8 cellular contexts compared by ENCODE assay signal in genomic region chr9:128921881-128922763, GRCh38. TPM values are rescaled to one million over a fixed set of nuclear protein-coding genes. Genes with fewer than 3 reads are reported as not detected.
DNase-seq lines count a peak whose midpoint lies in the region; ATAC-seq, FAIRE-seq and TF ChIP-seq lines count a peak whose summit lies in the region.

No MANE protein-coding gene starts in this region.

- H3K9me3 ChIP-seq in HCT116 (ENCODE audit: control insufficient read depth in 1 of 2, insufficient read depth in 1 of 2, low read depth in 1 of 2, low read length in 2 of 2) (no peaks in the 10 kb centered on the region), GM12878 (replicated peaks; ENCODE audit: control insufficient read depth, insufficient read depth, low read length) (no peaks in the 10 kb centered on the region)

- H3K4me2 ChIP-seq in HCT116 (ENCODE audit: low read length) (no peak overlapping the region), GM12878 (ENCODE audit: control insufficient read depth, insufficient read depth) (0 out of 2 replicates have a peak overlapping the region, but pooled peaks have one; percentile 13)

- no peak for DNase-seq in HCT116 (ENCODE audit: low read depth, low spot score)
- DNase-seq in GM12878 (ENCODE audit: low read depth, low spot score): no peak
- DNase-seq in iPS-NIHi11 (ENCODE audit: low spot score): peak; percentile 84
- DNase-seq in stimulated activated CD8-positive, alpha-beta memory T cell treated with anti-CD3 and anti-CD28 coated beads, Interleukin-4, amount 100 ng/mL, for 48 hours: peak; percentile 47
- DNase-seq in NCI-H345 (lab: John Stamatoyannopoulos, UW): no peak

- TF ChIP-seq EP300 in GM12878 (IDR thresholded peaks at IDR 0.05; ENCODE audit: borderline replicate concordance in 1 of 2, control insufficient read depth in 1 of 2, low read depth in 2 of 2, low read length in 2 of 2): no peak

- TF ChIP-seq RAD21 in HCT116 (IDR thresholded peaks at IDR 0.05; ENCODE audit: low read depth): no peak
- no peak for TF ChIP-seq RAD21 in GM12878 (IDR thresholded peaks at IDR 0.05; ENCODE audit: insufficient read depth, low read depth, low read length)

- POLR2A ChIA-PET in HCT116 (lab: Charles Lee) (no interaction called here), GM12878 (lab: Charles Lee) (no interaction called here)

- no peak overlapping the region for H2AFZ ChIP-seq in HCT116 (ENCODE audit: low read depth, low read length, poor library complexity, severe bottlenecking)
- H2AFZ ChIP-seq in GM12878 (ENCODE audit: control insufficient read depth, low read depth, low read length): no peak overlapping the region

- H3K27me3 ChIP-seq in HCT116 (ENCODE audit: insufficient read depth, low read length) (no peaks in the 10 kb centered on the region), GM12878 (replicated peaks in 1 of 2; ENCODE audit: control insufficient read depth in 2 of 2, insufficient read depth in 2 of 2, low read length in 1 of 2) (no peaks in the 10 kb centered on the region)

- H4K20me1 ChIP-seq in HCT116 (ENCODE audit: insufficient read depth) (no peaks in the 10 kb centered on the region), GM12878 (ENCODE audit: control insufficient read depth, insufficient read depth) (no peaks in the 10 kb centered on the region)

- SMC1A ChIA-PET in GM12878 (lab: Charles Lee; ENCODE audit: uncharacterized antibody, unreplicated experiment): interaction anchor here (0.7 kb wide), 1 partner anchor 111 kb away, joined by 3 read pairs; no protein-coding TSS in a partner anchor

- intact Hi-C loops in HCT116 (cut with micrococcal nuclease) (no loop called here), GM12878 (cut with micrococcal nuclease; ENCODE audit: unreplicated experiment) (no loop called here)

- H3K79me2 ChIP-seq in HCT116 (ENCODE audit: insufficient read depth, low read length) (no peaks in the 10 kb centered on the region), GM12878 (ENCODE audit: control insufficient read depth, insufficient read depth, low read length) (no peaks in the 10 kb centered on the region)

- no peak for TF ChIP-seq CTCF in HCT116 (IDR thresholded peaks at IDR 0.05 in 2 of 3, conservative IDR thresholded peaks at IDR 0.05 in 1 of 3; ENCODE audit: borderline replicate concordance in 1 of 3, insufficient read depth in 1 of 3, low read depth in 2 of 3, low read length in 2 of 3)
- TF ChIP-seq CTCF in GM12878 (IDR thresholded peaks at IDR 0.05 in 2 of 3, conservative IDR thresholded peaks at IDR 0.05 in 1 of 3; ENCODE audit: control insufficient read depth in 2 of 3, extremely low read depth in 1 of 3, insufficient read depth in 1 of 3, low read depth in 3 of 3, low read length in 3 of 3): no peak

- CTCF ChIA-PET in HCT116 (lab: Charles Lee): no interaction called here
- CTCF ChIA-PET in GM12878 (lab: Yijun Ruan, JAX): interaction anchor here (8.0 kb wide), 1 partner anchor 56 kb away, joined by 158 read pairs; no protein-coding TSS in a partner anchor

- H3K9ac ChIP-seq in HCT116 (ENCODE audit: low read length): no peak overlapping the region
- no peak overlapping the region for H3K9ac ChIP-seq in GM12878 (ENCODE audit: control insufficient read depth, insufficient read depth, low read length)

- H3K27ac ChIP-seq in HCT116 (ENCODE audit: low read depth, low read length): no peak overlapping the region
- no peak overlapping the region for H3K27ac ChIP-seq in GM12878 (ENCODE audit: control insufficient read depth, insufficient read depth)

- WGBS in GM12878 (ENCODE audit: insufficient coverage, insufficient replicate concordance, low lambda C conversion rate, missing lambda C conversion rate): 37% methylated on average over 23 of the region's 32 CpGs

- no peak for ATAC-seq in HCT116
- ATAC-seq in GM12878: no peak
- no peak for ATAC-seq in GM19463 (IDR thresholded peaks at IDR 0.05; ENCODE audit: unreplicated experiment)
- no peak for ATAC-seq in GM21529 (IDR thresholded peaks at IDR 0.05; ENCODE audit: unreplicated experiment)
- no peak for ATAC-seq in HG02840 (IDR thresholded peaks at IDR 0.05; ENCODE audit: low FRiP score, unreplicated experiment)

- H3K4me3 ChIP-seq in HCT116 (replicated peaks in 1 of 2; ENCODE audit: low read depth in 1 of 2, low read length in 2 of 2): no peak overlapping the region
- no peak overlapping the region for H3K4me3 ChIP-seq in GM12878

- H3K36me3 ChIP-seq in HCT116 (ENCODE audit: control insufficient read depth in 1 of 2, insufficient read depth in 2 of 2, low read length in 2 of 2) (0 out of 4 replicates have a peak, but pooled peaks cover 0 to 5% of the 10 kb centered on the region in 2 experiments), GM12878 (ENCODE audit: control insufficient read depth in 2 of 2, insufficient read depth in 2 of 2, low read length in 1 of 2) (no peaks in the 10 kb centered on the region; a peak in 3 of 4 replicates)

- in situ Hi-C loops in GM12878 (cut with MboI): no loop called here

- H3K9me2 ChIP-seq in HCT116 (ENCODE audit: insufficient read depth): no peaks in the 10 kb centered on the region

- FAIRE-seq in GM12878 (lab: Jason Lieb, UNC): no peak

- BruUV-seq in HCT116 (replicated peaks; lab: Mats Ljungman, UMichigan): no TSS peak
- no TSS peak for BruUV-seq in GM12878 (replicated peaks; lab: Mats Ljungman, UMichigan)

- TF ChIP-seq POLR2A in HCT116 (IDR thresholded peaks at IDR 0.05; ENCODE audit: borderline replicate concordance, extremely low read depth, insufficient read depth, insufficient read length) (peak; percentile 37), GM12878 (IDR thresholded peaks at IDR 0.05; ENCODE audit: low read depth, low read length) (no peak)

- H3K4me1 ChIP-seq in HCT116 (ENCODE audit: control insufficient read depth in 1 of 2, insufficient read depth in 2 of 2, low read length in 2 of 2) (no peaks in the 10 kb centered on the region), GM12878 (ENCODE audit: control insufficient read depth, insufficient read depth, low read length) (no peaks in the 10 kb centered on the region)

- RAD21 ChIA-PET in HCT116 (lab: Charles Lee; ENCODE audit: low non-redundant PET in 1 of 2, low total read pairs in 2 of 2, uncharacterized antibody in 2 of 2, unreplicated experiment in 2 of 2): no interaction called here
- RAD21 ChIA-PET in GM12878 (lab: Charles Lee; ENCODE audit: unreplicated experiment): no interaction called here

RNA-seq across cellular contexts. Expression of gene PHYHD1, which starts 1.3 kb away (rescaled TPM):
- total RNA-seq in HCT116 (2021; ENCODE audit: unreplicated experiment) (0.32 TPM), GM12878 (2014; rRNA removed) (0.17 TPM in 1 of 2 replicates, not detected in the other), GM12878 (2014; rRNA removed; fragmentation: Illumina TruSeq; extraction: Trizol) (not detected in 2 replicates), GM12878 (2021) (not detected in 2 replicates)
- polyA plus RNA-seq in HCT116 (2012): 0.21 TPM in 1 of 2 replicates, not detected in the other
- not detected in 2 replicates for total RNA-seq in GM12878 (2013; cell fraction: nucleolus; rRNA removed)
- not detected for polyA plus RNA-seq in GM12878 (2011; ENCODE audit: low read depth)
- polyA plus RNA-seq in GM12878 (2011; rRNA removed) (not detected in 2 replicates), GM12878 (2014; fragmentation: Illumina TruSeq; extraction: Trizol) (not detected in 2 replicates), GM12878 (2014; fragmentation: Nextera tagmentation; extraction: Ambion mirVana) (under 1 TPM in 1 of 2 experiments, not detected in 1; 0.09 TPM), GM12878 (2014; rRNA removed) (not detected in 2 replicates), GM12878 (2016; fragmentation: Nextera tagmentation; extraction: Ambion mirVana) (not detected)
- polyA plus RNA-seq in GM12878 (2011; cell fraction: cytosol; rRNA removed): 0.10 TPM in 1 of 2 replicates, not detected in the other
- polyA plus RNA-seq in GM12878 (2011; cell fraction: nucleus; rRNA removed): 0.31 and 0.35 TPM in 2 replicates
- 0.10 TPM in 1 of 2 replicates, not detected in the other for polyA plus RNA-seq in GM12878 (2012)
- polyA minus RNA-seq in GM12878 (2011; rRNA and poly(A)+ RNA removed): not detected in 2 replicates
- polyA minus RNA-seq in GM12878 (2011; cell fraction: cytosol; rRNA and poly(A)+ RNA removed): not detected in 2 replicates
- polyA minus RNA-seq in GM12878 (2011; cell fraction: nucleus; rRNA and poly(A)+ RNA removed): 0.38 TPM in 1 of 2 replicates, not detected in the other

RNA-seq across cellular contexts. Expression of gene DOLK, which starts 25.3 kb away (rescaled TPM):
- total RNA-seq in HCT116 (2021; ENCODE audit: unreplicated experiment) (12.0 TPM), GM12878 (2014; rRNA removed) (15.7 and 16.9 TPM in 2 replicates), GM12878 (2014; rRNA removed; fragmentation: Illumina TruSeq; extraction: Trizol) (6.8 and 7.1 TPM in 2 replicates), GM12878 (2021) (9.3 and 10.9 TPM in 2 replicates)
- 8.1 and 8.3 TPM in 2 replicates for polyA plus RNA-seq in HCT116 (2012)
- 11.4 and 11.8 TPM in 2 replicates for total RNA-seq in GM12878 (2013; cell fraction: nucleolus; rRNA removed)
- polyA plus RNA-seq in GM12878 (2011; ENCODE audit: low read depth): 2.8 TPM
- polyA plus RNA-seq in GM12878 (2011; rRNA removed) (3.5 and 6.4 TPM in 2 replicates), GM12878 (2014; fragmentation: Illumina TruSeq; extraction: Trizol) (8.4 and 9.0 TPM in 2 replicates), GM12878 (2014; fragmentation: Nextera tagmentation; extraction: Ambion mirVana) (1 to 10 TPM; 1.9 to 3.2 TPM), GM12878 (2014; rRNA removed) (9.3 and 10.4 TPM in 2 replicates), GM12878 (2016; fragmentation: Nextera tagmentation; extraction: Ambion mirVana) (10 to 100 TPM; 17.8 to 18.2 TPM)
- polyA plus RNA-seq in GM12878 (2011; cell fraction: cytosol; rRNA removed): 9.1 and 11.6 TPM in 2 replicates
- 6.9 and 7.5 TPM in 2 replicates for polyA plus RNA-seq in GM12878 (2011; cell fraction: nucleus; rRNA removed)
- 5.0 and 7.2 TPM in 2 replicates for polyA plus RNA-seq in GM12878 (2012)
- 23.9 and 26.4 TPM in 2 replicates for polyA minus RNA-seq in GM12878 (2011; rRNA and poly(A)+ RNA removed)
- 4.1 and 7.1 TPM in 2 replicates for polyA minus RNA-seq in GM12878 (2011; cell fraction: cytosol; rRNA and poly(A)+ RNA removed)
- polyA minus RNA-seq in GM12878 (2011; cell fraction: nucleus; rRNA and poly(A)+ RNA removed): 20.3 and 30.5 TPM in 2 replicates

RNA-seq across cellular contexts. Expression of gene NUP188, which starts 25.4 kb away (rescaled TPM):
- 115 TPM for total RNA-seq in HCT116 (2021; ENCODE audit: unreplicated experiment)
- 85.8 and 86.7 TPM in 2 replicates for polyA plus RNA-seq in HCT116 (2012)
- total RNA-seq in GM12878 (2013; cell fraction: nucleolus; rRNA removed): 285 and 303 TPM in 2 replicates
- total RNA-seq in GM12878 (2014; rRNA removed): 43.9 and 48.1 TPM in 2 replicates
- total RNA-seq in GM12878 (2014; rRNA removed; fragmentation: Illumina TruSeq; extraction: Trizol): 32.4 and 34.0 TPM in 2 replicates
- 61.3 and 71.5 TPM in 2 replicates for total RNA-seq in GM12878 (2021)
- 32.2 TPM for polyA plus RNA-seq in GM12878 (2011; ENCODE audit: low read depth)
- 32.1 and 52.3 TPM in 2 replicates for polyA plus RNA-seq in GM12878 (2011; rRNA removed)
- 81.9 and 97.9 TPM in 2 replicates for polyA plus RNA-seq in GM12878 (2011; cell fraction: cytosol; rRNA removed)
- polyA plus RNA-seq in GM12878 (2011; cell fraction: nucleus; rRNA removed): 179 and 219 TPM in 2 replicates
- 32.0 and 35.5 TPM in 2 replicates for polyA plus RNA-seq in GM12878 (2012)
- 41.0 and 47.3 TPM in 2 replicates for polyA plus RNA-seq in GM12878 (2014; fragmentation: Illumina TruSeq; extraction: Trizol)
- 1 to 10 TPM; 1.4 to 3.5 TPM for polyA plus RNA-seq in GM12878 (2014; fragmentation: Nextera tagmentation; extraction: Ambion mirVana)
- polyA plus RNA-seq in GM12878 (2014; rRNA removed): 49.6 and 51.2 TPM in 2 replicates
- polyA plus RNA-seq in GM12878 (2016; fragmentation: Nextera tagmentation; extraction: Ambion mirVana): 10 to 100 TPM; 72.9 to 73.7 TPM
- 156 and 211 TPM in 2 replicates for polyA minus RNA-seq in GM12878 (2011; rRNA and poly(A)+ RNA removed)
- 73.6 and 85.4 TPM in 2 replicates for polyA minus RNA-seq in GM12878 (2011; cell fraction: cytosol; rRNA and poly(A)+ RNA removed)
- 78.3 and 126 TPM in 2 replicates for polyA minus RNA-seq in GM12878 (2011; cell fraction: nucleus; rRNA and poly(A)+ RNA removed)

RNA-seq across cellular contexts. Expression of gene LRRC8A, which starts 40.2 kb away (rescaled TPM):
- total RNA-seq in HCT116 (2021; ENCODE audit: unreplicated experiment) (22.0 TPM), GM12878 (2014; rRNA removed) (9.1 and 13.4 TPM in 2 replicates), GM12878 (2014; rRNA removed; fragmentation: Illumina TruSeq; extraction: Trizol) (5.9 and 6.9 TPM in 2 replicates), GM12878 (2021) (15.7 and 15.9 TPM in 2 replicates)
- polyA plus RNA-seq in HCT116 (2012): 18.5 and 23.4 TPM in 2 replicates
- 20.0 and 23.0 TPM in 2 replicates for total RNA-seq in GM12878 (2013; cell fraction: nucleolus; rRNA removed)
- 2.9 TPM for polyA plus RNA-seq in GM12878 (2011; ENCODE audit: low read depth)
- polyA plus RNA-seq in GM12878 (2011; rRNA removed) (3.7 and 8.9 TPM in 2 replicates), GM12878 (2014; fragmentation: Illumina TruSeq; extraction: Trizol) (3.5 and 7.6 TPM in 2 replicates), GM12878 (2014; fragmentation: Nextera tagmentation; extraction: Ambion mirVana) (1 to 10 TPM; 1.6 to 2.3 TPM), GM12878 (2014; rRNA removed) (10.5 and 12.6 TPM in 2 replicates), GM12878 (2016; fragmentation: Nextera tagmentation; extraction: Ambion mirVana) (10 to 100 TPM; 15.1 to 15.6 TPM)
- 12.0 and 13.2 TPM in 2 replicates for polyA plus RNA-seq in GM12878 (2011; cell fraction: cytosol; rRNA removed)
- 10.1 and 15.4 TPM in 2 replicates for polyA plus RNA-seq in GM12878 (2011; cell fraction: nucleus; rRNA removed)
- polyA plus RNA-seq in GM12878 (2012): 5.7 and 7.4 TPM in 2 replicates
- polyA minus RNA-seq in GM12878 (2011; rRNA and poly(A)+ RNA removed): 25.2 and 28.5 TPM in 2 replicates
- polyA minus RNA-seq in GM12878 (2011; cell fraction: cytosol; rRNA and poly(A)+ RNA removed): 6.1 and 6.5 TPM in 2 replicates
- polyA minus RNA-seq in GM12878 (2011; cell fraction: nucleus; rRNA and poly(A)+ RNA removed): 8.6 and 22.6 TPM in 2 replicates

RNA-seq across cellular contexts. Expression of gene KYAT1, which starts 40.4 kb away (rescaled TPM):
- 10.1 TPM for total RNA-seq in HCT116 (2021; ENCODE audit: unreplicated experiment)
- polyA plus RNA-seq in HCT116 (2012): 8.2 and 9.5 TPM in 2 replicates
- 23.9 and 33.0 TPM in 2 replicates for total RNA-seq in GM12878 (2013; cell fraction: nucleolus; rRNA removed)
- 12.4 and 12.8 TPM in 2 replicates for total RNA-seq in GM12878 (2014; rRNA removed)
- 6.3 and 7.4 TPM in 2 replicates for total RNA-seq in GM12878 (2014; rRNA removed; fragmentation: Illumina TruSeq; extraction: Trizol)
- 12.2 and 12.7 TPM in 2 replicates for total RNA-seq in GM12878 (2021)
- 3.2 TPM for polyA plus RNA-seq in GM12878 (2011; ENCODE audit: low read depth)
- 8.6 and 14.0 TPM in 2 replicates for polyA plus RNA-seq in GM12878 (2011; rRNA removed)
- polyA plus RNA-seq in GM12878 (2011; cell fraction: cytosol; rRNA removed): 15.7 and 17.5 TPM in 2 replicates
- 75.8 and 77.3 TPM in 2 replicates for polyA plus RNA-seq in GM12878 (2011; cell fraction: nucleus; rRNA removed)
- polyA plus RNA-seq in GM12878 (2012): 7.6 and 7.7 TPM in 2 replicates
- 5.4 and 7.9 TPM in 2 replicates for polyA plus RNA-seq in GM12878 (2014; fragmentation: Illumina TruSeq; extraction: Trizol)
- 1 to 10 TPM; 5.8 to 6.2 TPM for polyA plus RNA-seq in GM12878 (2014; fragmentation: Nextera tagmentation; extraction: Ambion mirVana)
- polyA plus RNA-seq in GM12878 (2014; rRNA removed): 15.7 and 15.9 TPM in 2 replicates
- polyA plus RNA-seq in GM12878 (2016; fragmentation: Nextera tagmentation; extraction: Ambion mirVana): 10 to 100 TPM; 10.3 to 12.8 TPM
- polyA minus RNA-seq in GM12878 (2011; rRNA and poly(A)+ RNA removed): 8.6 and 12.4 TPM in 2 replicates
- 4.9 and 5.1 TPM in 2 replicates for polyA minus RNA-seq in GM12878 (2011; cell fraction: cytosol; rRNA and poly(A)+ RNA removed)
- 5.9 and 7.8 TPM in 2 replicates for polyA minus RNA-seq in GM12878 (2011; cell fraction: nucleus; rRNA and poly(A)+ RNA removed)

Comparison
In these comparisons a context has a peak if more than half of its experiments do, and no peak if none do; other contexts are left out.
1. DNase-seq: peak in iPS-NIHi11 (single experiment) and stimulated activated CD8-positive, alpha-beta memory T cell treated with anti-CD3 and anti-CD28 coated beads, Interleukin-4, amount 100 ng/mL, for 48 hours (single experiment); none in HCT116 (single experiment), GM12878 (single experiment) and NCI-H345 (single experiment).
2. Of the 18 proteins assayed by ChIP-seq in both GM12878 and HCT116: peak only in GM12878: none; only in HCT116: POLR2A; in both: none; in neither: 17.